9 cellular contexts compared by ENCODE assay signal in genomic region chr11:45885921-45886721, GRCh38. TPM values are rescaled to one million over a fixed set of nuclear protein-coding genes. Genes with fewer than 3 reads are reported as not detected.
DNase-seq lines count a peak whose midpoint lies in the region; ATAC-seq, FAIRE-seq and TF ChIP-seq lines count a peak whose summit lies in the region.
"Had no signal": no experiment of that assay in that cellular context is flagged by ENCODE, and none has a peak within 500 bp of the region (broad histone marks: within the 10 kb centered on the region; RNA-seq: fewer than 3 reads in every experiment).

No MANE protein-coding gene starts in this region.

- 17% methylated on average over 22 to 25 of the region's 43 CpGs for WGBS in tibial nerve, 2 donors

- no peak for DNase-seq in activated T-cell treated with anti-CD3 and anti-CD28 coated beads, Interleukin-2, amount 50 U/mL, for 24 hours
- DNase-seq in activated T-cell treated with anti-CD3 and anti-CD28 coated beads for 4 hours (no peak), adipocyte (ENCODE audit: low read depth) (no peak), kidney epithelial cell (ENCODE audit: low read depth) (no peak), tibial nerve (ENCODE audit: low spot score in 2 of 2) (no peak), D721Med (ENCODE audit: insufficient read length, low spot score) (no peak)

- H3K4me1 ChIP-seq in adipocyte (ENCODE audit: control insufficient read depth, insufficient read depth, low read length) (peaks cover 2% of the 10 kb centered on the region), tibial nerve (peaks cover 0 to 19% (median 6%) of the 10 kb centered on the region in 4 donors)

- TF ChIP-seq CTCF in kidney epithelial cell (IDR thresholded peaks at IDR 0.05; ENCODE audit: insufficient read depth, low read length, poor library complexity, severe bottlenecking), result no peak
- TF ChIP-seq CTCF in tibial nerve (IDR thresholded peaks at IDR 0.05), result no peak
- TF ChIP-seq CTCF in D721Med (IDR thresholded peaks at IDR 0.05; ENCODE audit: insufficient read depth, missing control alignments), result no peak

- no peak for TF ChIP-seq EP300 in tibial nerve (IDR thresholded peaks at IDR 0.05)

- no peak overlapping the region for H3K27ac Mint-ChIP-seq in activated T-cell treated with anti-CD3 and anti-CD28 coated beads, Interleukin-2, amount 50 U/mL, for 24 hours

- peaks cover 9% of the 10 kb centered on the region for H3K4me1 Mint-ChIP-seq in activated T-cell treated with anti-CD3 and anti-CD28 coated beads, Interleukin-2, amount 50 U/mL, for 24 hours (ENCODE audit: low read depth)

- peaks cover 19% of the 10 kb centered on the region for H3K36me3 ChIP-seq in adipocyte (ENCODE audit: control insufficient read depth, insufficient read depth, low read length, severe bottlenecking)
- H3K36me3 ChIP-seq in kidney epithelial cell (ENCODE audit: control insufficient read depth, insufficient read depth, low read length), result no peaks in the 10 kb centered on the region
- H3K36me3 ChIP-seq in tibial nerve, result peaks cover 0 to 22% (median 0%) of the 10 kb centered on the region in 3 donors

- no peaks in the 10 kb centered on the region for H3K9me3 Mint-ChIP-seq in activated T-cell treated with anti-CD3 and anti-CD28 coated beads, Interleukin-2, amount 50 U/mL, for 24 hours

- H3K9me3 ChIP-seq in adipocyte (ENCODE audit: control insufficient read depth, low read length) (no peaks in the 10 kb centered on the region), tibial nerve (no peaks in the 10 kb centered on the region)

- H3K27me3 ChIP-seq in adipocyte (replicated peaks; ENCODE audit: control insufficient read depth, insufficient read depth, low read length) (peaks cover 4% of the 10 kb centered on the region), kidney epithelial cell (ENCODE audit: control insufficient read depth, insufficient read depth, low read length) (peaks cover 11% of the 10 kb centered on the region), tibial nerve (peaks cover 0 to 4% of the 10 kb centered on the region in 2 donors)

- H3K27me3 Mint-ChIP-seq in activated T-cell treated with anti-CD3 and anti-CD28 coated beads, Interleukin-2, amount 50 U/mL, for 24 hours, result no peaks in the 10 kb centered on the region

- H3K4me3 ChIP-seq in adipocyte (ENCODE audit: low read length) (peak overlapping the region; percentile 64), kidney epithelial cell (ENCODE audit: low read depth, low read length) (peak overlapping the region; percentile 30), tibial nerve (peak overlapping the region; percentile 40 to 68 (median 46))

- ATAC-seq in HG03442 (IDR thresholded peaks at IDR 0.05; ENCODE audit: unreplicated experiment), result no peak
- ATAC-seq in GM18868 (IDR thresholded peaks at IDR 0.05; ENCODE audit: unreplicated experiment), result no peak

- H3K27ac ChIP-seq in tibial nerve, result peak overlapping the region; percentile 62 to 90 (median 70)

- H3K4me3 Mint-ChIP-seq in activated T-cell treated with anti-CD3 and anti-CD28 coated beads, Interleukin-2, amount 50 U/mL, for 24 hours, result peak overlapping the region; percentile 35

- no peak for TF ChIP-seq POLR2A in tibial nerve (IDR thresholded peaks at IDR 0.05)

- H3K9ac ChIP-seq in adipocyte (ENCODE audit: low read length), result no peak overlapping the region

- peaks cover 14% of the 10 kb centered on the region for H3K36me3 Mint-ChIP-seq in activated T-cell treated with anti-CD3 and anti-CD28 coated beads, Interleukin-2, amount 50 U/mL, for 24 hours (ENCODE audit: low read depth)

- no peak for FAIRE-seq in D721Med (lab: Jason Lieb, UNC)

RNA-seq across cellular contexts. Expression of gene MAPK8IP1, which starts 0.7 kb away (rescaled TPM):
- total RNA-seq in kidney epithelial cell (13.2 and 14.8 TPM in 2 replicates), tibial nerve (100 to 1,000 TPM; 165 to 298 (median 230) TPM)

RNA-seq across cellular contexts. Expression of gene FREY1, which starts 20.9 kb away (rescaled TPM):
- total RNA-seq in kidney epithelial cell (not detected in 2 replicates), tibial nerve (1 to 10 TPM in 2 of 4 donors, not detected in 2; 1.0 to 7.2 TPM)

RNA-seq across cellular contexts. Expression of gene PEX16, which starts 31.6 kb away (rescaled TPM):
- 37.4 and 52.0 TPM in 2 replicates for total RNA-seq in kidney epithelial cell
- total RNA-seq in tibial nerve, result 10 to 100 TPM; 33.9 to 38.4 (median 36.5) TPM

RNA-seq across cellular contexts. Expression of gene LARGE2, which starts 36.3 kb away (rescaled TPM):
- 10.9 and 11.2 TPM in 2 replicates for total RNA-seq in kidney epithelial cell
- total RNA-seq in tibial nerve, result not detected
- total RNA-seq: pulmonary artery endothelial cell had no signal

RNA-seq across cellular contexts. Expression of gene CRY2, which starts 38.8 kb away (rescaled TPM):
- total RNA-seq in kidney epithelial cell (8.5 and 9.1 TPM in 2 replicates), tibial nerve (10 to 100 TPM; 48.8 to 96.4 (median 54.6) TPM)

Comparison
In these comparisons a context has a peak if more than half of its experiments do, and no peak if none do; other contexts are left out.
1. RNA of gene MAPK8IP1, which starts 0.7 kb away (total RNA-seq): 165 to 298 TPM in tibial nerve; 13.2 to 14.8 TPM in kidney epithelial cell; every median in the first group is over 10 times any median in the second.
2. Peak in every context shown above with its lines, with median percentiles within 50 percentile points of each other: H3K4me3 ChIP-seq.